10 cellular contexts compared by ENCODE assay signal in the genomic region with DNA sequence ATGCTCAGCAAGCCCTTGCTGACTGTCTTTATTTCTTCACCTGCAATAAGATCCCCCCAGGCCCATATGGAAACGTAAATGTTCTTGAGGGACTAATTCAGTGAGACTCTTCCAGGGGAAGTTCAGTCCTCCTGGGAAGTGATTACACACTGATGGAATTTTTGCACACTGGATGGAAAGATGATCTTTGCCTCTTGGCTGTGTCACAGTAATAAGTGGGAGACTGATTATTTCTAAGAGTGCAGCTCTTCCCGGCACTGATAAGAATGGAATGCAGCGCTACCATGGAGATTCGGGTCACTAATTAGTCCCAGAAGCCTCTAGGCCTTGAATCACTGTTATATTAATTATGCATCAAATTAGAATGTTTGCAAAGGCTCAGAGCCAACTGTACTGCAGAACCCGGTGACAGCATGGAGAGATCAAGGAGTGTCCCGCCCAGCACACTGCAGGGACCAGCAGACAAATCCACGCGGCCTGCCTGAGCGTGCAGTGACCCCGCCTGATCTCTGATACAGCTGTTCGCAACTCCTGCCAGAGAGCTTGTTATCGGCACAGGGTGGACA.
DNase-seq lines count a peak whose midpoint lies in the region; ATAC-seq and TF ChIP-seq lines count a peak whose summit lies in the region.
"Had no signal": no experiment of that assay in that cellular context is flagged by ENCODE, and none has a peak within 500 bp of the region (broad histone marks: within the 10 kb centered on the region; RNA-seq: fewer than 3 reads in every experiment).

No MANE protein-coding gene starts in this region.

- in situ Hi-C loops in KBM-7 (cut with MboI; ENCODE audit: low pct_unique_long_range_greater_than_20kb, low sequenced_read_pairs): no loop called here

- no peaks in the 10 kb centered on the region for H3K27me3 Mint-ChIP-seq in activated CD4-positive, alpha-beta T cell treated with anti-CD3 and anti-CD28 coated beads for 36 hours

- DNase-seq in COR-L47 (lab: John Stamatoyannopoulos, UW) (peak; percentile 81), RWPE2 (ENCODE audit: low spot score) (no peak), posterior vena cava (ENCODE audit: low spot score) (peak; percentile 87), SHP77 treated with DMSO at 0.1 percent for 48 hours (lab: John Stamatoyannopoulos, UW) (no peak), KBM-7 (no peak)
- no peak for DNase-seq in activated CD4-positive, alpha-beta T cell treated with anti-CD3 and anti-CD28 coated beads for 36 hours
- DNase-seq: NCI-H146 had no signal

- POLR2A ChIA-PET in activated CD4-positive, alpha-beta T cell treated with anti-CD3 and anti-CD28 coated beads for 36 hours (lab: Charles Lee): no interaction called here

- TF ChIP-seq CTCF in RWPE2 (IDR thresholded peaks at IDR 0.05; ENCODE audit: poor library complexity, severe bottlenecking) (no peak), gastroesophageal sphincter (IDR thresholded peaks at IDR 0.05) (no peak)

- WGBS in gastroesophageal sphincter (ENCODE audit: low coverage in 1 of 2), 2 donors: 15 to 27% methylated on average over 8 to 10 of the region's 12 CpGs

- CTCF ChIA-PET in activated CD4-positive, alpha-beta T cell treated with anti-CD3 and anti-CD28 coated beads for 36 hours (lab: Charles Lee): no interaction called here

- no peak overlapping the region for H3K4me3 Mint-ChIP-seq in activated CD4-positive, alpha-beta T cell treated with anti-CD3 and anti-CD28 coated beads for 36 hours

- TF ChIP-seq EP300 in gastroesophageal sphincter (IDR thresholded peaks at IDR 0.05): no peak

- ATAC-seq in RWPE2 (ENCODE audit: low read depth) (peak; percentile 41; the same call in 2 of the 3 replicates), gastroesophageal sphincter (peak; percentile 55), HG03196 (IDR thresholded peaks at IDR 0.05; ENCODE audit: unreplicated experiment) (no peak)
- no peak for ATAC-seq in activated CD4-positive, alpha-beta T cell treated with anti-CD3 and anti-CD28 coated beads for 36 hours

- H3K4me1 ChIP-seq in RWPE2 (ENCODE audit: insufficient read depth, poor library complexity, severe bottlenecking): no peaks in the 10 kb centered on the region
- no peaks in the 10 kb centered on the region for H3K4me1 ChIP-seq in gastroesophageal sphincter
- H3K4me1 ChIP-seq: ascending aorta had no signal

- peaks cover 14% of the 10 kb centered on the region for H3K9me3 ChIP-seq in RWPE2 (ENCODE audit: severe bottlenecking)
- H3K9me3 ChIP-seq in gastroesophageal sphincter: peaks cover 0 to 28% (median 0%) of the 10 kb centered on the region in 3 donors

- peaks cover 22% of the 10 kb centered on the region for H3K9me3 Mint-ChIP-seq in activated CD4-positive, alpha-beta T cell treated with anti-CD3 and anti-CD28 coated beads for 36 hours (ENCODE audit: low read depth)

- H3K27me3 ChIP-seq in RWPE2 (ENCODE audit: insufficient read depth, poor library complexity, severe bottlenecking): no peaks in the 10 kb centered on the region
- no peaks in the 10 kb centered on the region for H3K27me3 ChIP-seq in gastroesophageal sphincter
- H3K27me3 ChIP-seq: ascending aorta had no signal

- no peak overlapping the region for H3K27ac ChIP-seq in RWPE2 (ENCODE audit: poor library complexity, severe bottlenecking)
- peak overlapping the region in 2 of 4 donors; percentile 6 to 9 for H3K27ac ChIP-seq in gastroesophageal sphincter
- H3K27ac ChIP-seq: ascending aorta had no signal

- H3K27ac Mint-ChIP-seq in activated CD4-positive, alpha-beta T cell treated with anti-CD3 and anti-CD28 coated beads for 36 hours: no peak overlapping the region

- H3K36me3 ChIP-seq in RWPE2 (ENCODE audit: low read depth) (no peaks in the 10 kb centered on the region), gastroesophageal sphincter (no peaks in the 10 kb centered on the region)
- H3K36me3 ChIP-seq: ascending aorta had no signal

- intact Hi-C loops in posterior vena cava (cut with DNase I): no loop called here
- intact Hi-C loops in activated CD4-positive, alpha-beta T cell treated with anti-CD3 and anti-CD28 coated beads for 36 hours (cut with DNase I, micrococcal nuclease): no loop called here

- no peak overlapping the region for H3K4me3 ChIP-seq in RWPE2 (ENCODE audit: severe bottlenecking)
- no peak overlapping the region for H3K4me3 ChIP-seq in gastroesophageal sphincter
- H3K4me3 ChIP-seq: ascending aorta had no signal

- TF ChIP-seq POLR2A in gastroesophageal sphincter (IDR thresholded peaks at IDR 0.05): no peak

- no peaks in the 10 kb centered on the region for H3K36me3 Mint-ChIP-seq in activated CD4-positive, alpha-beta T cell treated with anti-CD3 and anti-CD28 coated beads for 36 hours (ENCODE audit: low read depth)

- no peaks in the 10 kb centered on the region for H3K4me1 Mint-ChIP-seq in activated CD4-positive, alpha-beta T cell treated with anti-CD3 and anti-CD28 coated beads for 36 hours

Comparison
In these comparisons a context has a peak if more than half of its experiments do, and no peak if none do; other contexts are left out.
1. DNase-seq: peak in COR-L47 (single experiment) and posterior vena cava (single experiment); none in RWPE2 (single experiment), SHP77 treated with DMSO at 0.1 percent for 48 hours (single experiment), activated CD4-positive, alpha-beta T cell treated with anti-CD3 and anti-CD28 coated beads for 36 hours (single experiment) and KBM-7 (single experiment).
2. ATAC-seq: peak in RWPE2 (single experiment) and gastroesophageal sphincter (single experiment); none in HG03196 (single experiment) and activated CD4-positive, alpha-beta T cell treated with anti-CD3 and anti-CD28 coated beads for 36 hours (single experiment).